Comparison of ENCODE assay signal across 25 cellular contexts in the genomic region with DNA sequence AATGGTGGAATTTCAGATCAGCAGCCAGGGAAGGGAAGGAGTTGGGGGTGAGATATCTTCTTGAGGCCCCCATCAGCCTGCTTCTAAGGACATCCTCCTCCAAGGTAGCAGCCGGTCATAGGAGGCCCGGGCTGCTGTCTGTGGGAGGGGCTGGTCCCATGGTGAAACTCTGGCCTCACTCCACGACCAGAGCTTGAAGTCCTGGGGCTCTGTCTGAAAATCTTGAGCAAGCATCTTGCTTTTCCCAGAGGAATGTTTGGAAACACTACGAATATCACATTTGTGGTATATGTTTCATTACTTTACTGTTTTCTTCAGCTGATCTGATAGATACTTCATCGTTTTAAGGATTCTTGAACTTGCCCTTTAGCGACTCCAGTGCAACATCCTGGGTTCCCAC.
DNase-seq lines count a peak whose midpoint lies in the region; ATAC-seq and TF ChIP-seq lines count a peak whose summit lies in the region.
"Had no signal": no experiment of that assay in that cellular context is flagged by ENCODE, and none has a peak within 500 bp of the region (broad histone marks: within the 10 kb centered on the region; RNA-seq: fewer than 3 reads in every experiment).

No MANE protein-coding gene starts in this region.

- no peaks in the 10 kb centered on the region for H3K36me3 ChIP-seq in prostate gland
- H3K36me3 ChIP-seq: BE2C, stomach, WERI-Rb-1 had no signal

- WGBS in prostate gland = 77% methylated on average over 6 of the region's 6 CpGs

- no peak for TF ChIP-seq POLR2A in prostate gland (IDR thresholded peaks at IDR 0.05)

- no peaks in the 10 kb centered on the region for H3K4me1 ChIP-seq in prostate gland (replicated peaks)
- H3K4me1 ChIP-seq: BE2C, foreskin keratinocyte, stomach had no signal

- H3K27ac Mint-ChIP-seq in activated CD4-positive, alpha-beta T cell treated with anti-CD3 and anti-CD28 coated beads, Interleukin-2, amount 10 ng/mL, durations not matched to agents 24 days and 14 days = no peak overlapping the region
- H3K27ac Mint-ChIP-seq: activated naive CD8-positive, alpha-beta T cell treated with anti-CD3 and anti-CD28 coated beads, Interleukin-2, amount 10 ng/mL, durations not matched to agents 7 days and 5 days; H9 had no signal

- no peaks in the 10 kb centered on the region for H3K4me1 Mint-ChIP-seq in activated CD4-positive, alpha-beta T cell treated with anti-CD3 and anti-CD28 coated beads, Interleukin-2, amount 10 ng/mL, durations not matched to agents 24 days and 14 days
- H3K4me1 Mint-ChIP-seq: activated naive CD8-positive, alpha-beta T cell treated with anti-CD3 and anti-CD28 coated beads, Interleukin-2, amount 10 ng/mL, durations not matched to agents 7 days and 5 days had no signal

- DNase-seq in ELR (ENCODE audit: low read depth) (peak; percentile 14), fibroblast of pulmonary artery (ENCODE audit: low read depth) (peak; percentile 78), sciatic nerve (ENCODE audit: low spot score) (no peak), prostate gland (ENCODE audit: low spot score) (no peak)
- DNase-seq in activated CD4-positive, alpha-beta T cell treated with anti-CD3 and anti-CD28 coated beads, Interleukin-2, amount 10 ng/mL, durations not matched to agents 24 days and 14 days = no peak
- DNase-seq in activated CD8-positive, alpha-beta memory T cell treated with anti-CD3 and anti-CD28 coated beads, Interleukin-2, amount 50 U/mL, for 48 hours = no peak
- DNase-seq: activated CD4-positive, alpha-beta T cell treated with anti-CD3 and anti-CD28 coated beads, Interleukin-2, amount 50 U/mL, for 4 hours; activated CD8-positive, alpha-beta memory T cell treated with anti-CD3 and anti-CD28 coated beads, Interleukin-2, amount 50 U/mL, for 4 hours; activated effector memory CD4-positive, alpha-beta T cell treated with Interleukin-2 at 50 U/mL for 16 hours; activated naive CD8-positive, alpha-beta T cell treated with anti-CD3 and anti-CD28 coated beads, Interleukin-2, amount 10 ng/mL, durations not matched to agents 7 days and 5 days; BE2C; Calu3; H9; NCI-H2081; NCI-H446; NK-92 treated with Interleukin-12 subunit alpha and Interleukin-12 subunit beta, amount 100 ng/mL, for 24 hours; occipital lobe; retina; stomach; trophoblast cell; WERI-Rb-1 had no signal

- TF ChIP-seq CTCF in WI38 (IDR thresholded peaks at IDR 0.05; ENCODE audit: low read depth, low read length) (no peak), fibroblast of pulmonary artery (IDR thresholded peaks at IDR 0.05; ENCODE audit: low read length, missing control alignments) (no peak), prostate gland (IDR thresholded peaks at IDR 0.05) (no peak)

- H3K27me3 ChIP-seq in prostate gland (replicated peaks; ENCODE audit: insufficient read depth) = no peaks in the 10 kb centered on the region
- H3K27me3 ChIP-seq: BE2C had no signal

- H3K36me3 Mint-ChIP-seq in activated CD4-positive, alpha-beta T cell treated with anti-CD3 and anti-CD28 coated beads, Interleukin-2, amount 10 ng/mL, durations not matched to agents 24 days and 14 days (ENCODE audit: low read depth) = no peaks in the 10 kb centered on the region
- H3K36me3 Mint-ChIP-seq: activated naive CD8-positive, alpha-beta T cell treated with anti-CD3 and anti-CD28 coated beads, Interleukin-2, amount 10 ng/mL, durations not matched to agents 7 days and 5 days had no signal

- ATAC-seq in sciatic nerve (peak; percentile 24), GM18520 (IDR thresholded peaks at IDR 0.05; ENCODE audit: unreplicated experiment) (no peak)
- ATAC-seq: foreskin keratinocyte had no signal

- 0 out of 2 replicates have a peak overlapping the region, but pooled peaks have one; percentile 5 for H3K4me3 ChIP-seq in WI38 (ENCODE audit: low read depth, low read length)
- H3K4me3 ChIP-seq in fibroblast of pulmonary artery (replicated peaks; ENCODE audit: low read depth, low read length) = no peak overlapping the region
- no peak overlapping the region for H3K4me3 ChIP-seq in prostate gland
- H3K4me3 ChIP-seq: SK-N-MC, stomach had no signal

- no peak overlapping the region for H3K27ac ChIP-seq in prostate gland
- H3K27ac ChIP-seq: foreskin keratinocyte, SK-N-MC, stomach, WERI-Rb-1 had no signal

- H3K9me3 Mint-ChIP-seq in activated CD4-positive, alpha-beta T cell treated with anti-CD3 and anti-CD28 coated beads, Interleukin-2, amount 10 ng/mL, durations not matched to agents 24 days and 14 days = peaks cover 3% of the 10 kb centered on the region
- H3K9me3 Mint-ChIP-seq: activated naive CD8-positive, alpha-beta T cell treated with anti-CD3 and anti-CD28 coated beads, Interleukin-2, amount 10 ng/mL, durations not matched to agents 7 days and 5 days; H9 had no signal

- H3K27me3 Mint-ChIP-seq in activated CD4-positive, alpha-beta T cell treated with anti-CD3 and anti-CD28 coated beads, Interleukin-2, amount 10 ng/mL, durations not matched to agents 24 days and 14 days = no peaks in the 10 kb centered on the region
- H3K27me3 Mint-ChIP-seq: activated naive CD8-positive, alpha-beta T cell treated with anti-CD3 and anti-CD28 coated beads, Interleukin-2, amount 10 ng/mL, durations not matched to agents 7 days and 5 days had no signal

- no peak overlapping the region for H3K4me3 Mint-ChIP-seq in activated CD4-positive, alpha-beta T cell treated with anti-CD3 and anti-CD28 coated beads, Interleukin-2, amount 10 ng/mL, durations not matched to agents 24 days and 14 days
- H3K4me3 Mint-ChIP-seq: activated naive CD8-positive, alpha-beta T cell treated with anti-CD3 and anti-CD28 coated beads, Interleukin-2, amount 10 ng/mL, durations not matched to agents 7 days and 5 days; H9 had no signal

- intact Hi-C loops in sciatic nerve (cut with DNase I) (no loop called here), prostate gland (cut with DNase I) (loop anchor here (10.0 kb wide), 1 partner anchor 49 kb away; no protein-coding TSS in a partner anchor)
- intact Hi-C loops in activated CD4-positive, alpha-beta T cell treated with anti-CD3 and anti-CD28 coated beads, Interleukin-2, amount 10 ng/mL, durations not matched to agents 24 days and 14 days (cut with micrococcal nuclease) = no loop called here

- H3K9me3 ChIP-seq in prostate gland = no peaks in the 10 kb centered on the region
- H3K9me3 ChIP-seq: BE2C, stomach had no signal

Comparison
In these comparisons a context has a peak if more than half of its experiments do, and no peak if none do; other contexts are left out.
1. DNase-seq: peak in ELR (single experiment) and fibroblast of pulmonary artery (single experiment); none in sciatic nerve (single experiment), activated CD4-positive, alpha-beta T cell treated with anti-CD3 and anti-CD28 coated beads, Interleukin-2, amount 10 ng/mL, durations not matched to agents 24 days and 14 days (single experiment), activated CD8-positive, alpha-beta memory T cell treated with anti-CD3 and anti-CD28 coated beads, Interleukin-2, amount 50 U/mL, for 48 hours (single experiment) and prostate gland (single experiment).